11 cellular contexts compared by ENCODE assay signal in the genomic region with DNA sequence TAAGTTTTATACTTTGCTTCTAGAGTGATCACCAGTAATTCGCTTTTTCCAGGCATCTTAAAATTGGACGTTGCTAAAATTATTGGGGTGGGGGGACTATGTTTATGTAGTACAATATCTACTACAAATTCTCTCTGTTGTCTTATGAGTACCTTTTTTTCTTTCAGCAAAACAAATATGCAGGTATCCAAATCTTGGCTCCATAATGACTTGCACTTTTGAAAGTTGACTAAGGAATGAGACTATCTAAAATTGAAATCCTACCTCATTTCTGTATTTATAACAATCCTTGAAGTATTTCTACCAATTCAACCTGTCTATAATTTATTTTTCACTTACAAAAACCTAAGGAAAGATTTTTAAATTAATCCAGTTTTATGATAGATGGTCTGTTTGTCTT. TPM values are rescaled to one million over a fixed set of nuclear protein-coding genes. Genes with fewer than 3 reads are reported as not detected.
A peak's percentile ranks its signal among the peaks of the same experiment; 100 is the strongest.
DNase-seq lines count a peak whose midpoint lies in the region; ATAC-seq, FAIRE-seq and TF ChIP-seq lines count a peak whose summit lies in the region.
"Had no signal": no experiment of that assay in that cellular context is flagged by ENCODE, and none has a peak within 500 bp of the region (broad histone marks: within the 10 kb centered on the region; RNA-seq: fewer than 3 reads in every experiment).

No MANE protein-coding gene starts in this region.

- peak overlapping the region; percentile 44 for H3K4me3 Mint-ChIP-seq in CD8-positive, alpha-beta T cell
- peak overlapping the region; percentile 74 for H3K4me3 Mint-ChIP-seq in nephron progenitor cell

- peaks cover 28% of the 10 kb centered on the region for H3K4me1 ChIP-seq in CD8-positive, alpha-beta T cell (ENCODE audit: insufficient read depth, low read length)
- H3K4me1 ChIP-seq in Loucy (ENCODE audit: insufficient read depth, low read length, poor library complexity, severe bottlenecking) (peaks cover 41% of the 10 kb centered on the region), prostate gland (replicated peaks) (no peaks in the 10 kb centered on the region), pancreas (peaks cover 6 to 19% (median 12%) of the 10 kb centered on the region in 3 donors)

- H4K20me1 ChIP-seq in Loucy (ENCODE audit: insufficient read depth, low read length, poor library complexity, severe bottlenecking) = peaks cover 64% of the 10 kb centered on the region

- no peaks in the 10 kb centered on the region for H3K36me3 ChIP-seq in CD8-positive, alpha-beta T cell (ENCODE audit: insufficient read depth, low read length)
- peaks cover 10% of the 10 kb centered on the region; the same call in 1 of the 2 replicates for H3K36me3 ChIP-seq in Loucy (ENCODE audit: insufficient read depth, low read length)
- peaks cover 13% of the 10 kb centered on the region for H3K36me3 ChIP-seq in brain microvascular endothelial cell (replicated peaks)
- no peaks in the 10 kb centered on the region for H3K36me3 ChIP-seq in prostate gland
- H3K36me3 ChIP-seq in pancreas = peaks cover 0 to 4% (median 0%) of the 10 kb centered on the region in 3 donors
- H3K36me3 ChIP-seq: uterus had no signal

- no peaks in the 10 kb centered on the region for H3K27me3 Mint-ChIP-seq in CD8-positive, alpha-beta T cell (ENCODE audit: low read depth)
- no peaks in the 10 kb centered on the region for H3K27me3 Mint-ChIP-seq in nephron progenitor cell (ENCODE audit: low read depth, poor library complexity)

- POLR2A ChIA-PET in CD8-positive, alpha-beta T cell (lab: Charles Lee) = interaction anchor here (0.6 kb wide), 1 partner anchor 122 kb away, joined by 3 read pairs; no protein-coding TSS in a partner anchor

- in situ Hi-C loops in brain microvascular endothelial cell (cut with HindIII; ENCODE audit: low pct_ligation_motif_present, low sequenced_read_pairs) = no loop called here

- H3K9me3 Mint-ChIP-seq in CD8-positive, alpha-beta T cell = no peaks in the 10 kb centered on the region
- H3K9me3 Mint-ChIP-seq in nephron progenitor cell = no peaks in the 10 kb centered on the region

- no peak overlapping the region for H2AFZ ChIP-seq in Loucy (ENCODE audit: low read length)

- H3F3A ChIP-seq in Loucy (ENCODE audit: low read depth) = no peaks in the 10 kb centered on the region

- peak overlapping the region; percentile 77 for H3K4me2 ChIP-seq in Loucy (ENCODE audit: low read depth, low read length, poor library complexity, severe bottlenecking)

- ATAC-seq in CD8-positive, alpha-beta T cell = no peak
- ATAC-seq in pancreas = no peak
- no peak for ATAC-seq in HG02884 (IDR thresholded peaks at IDR 0.05; ENCODE audit: unreplicated experiment)

- H3K79me2 ChIP-seq in Loucy (ENCODE audit: insufficient read depth, low read length) = peaks cover 74% of the 10 kb centered on the region

- TF ChIP-seq CTCF in CD8-positive, alpha-beta T cell (IDR thresholded peaks at IDR 0.05) = no peak
- TF ChIP-seq CTCF in Loucy (conservative IDR thresholded peaks at IDR 0.05; ENCODE audit: low read length) (no peak), brain microvascular endothelial cell (IDR thresholded peaks at IDR 0.05; ENCODE audit: low read depth, low read length, missing control alignments) (no peak), nephron progenitor cell (IDR thresholded peaks at IDR 0.05) (no peak), prostate gland (IDR thresholded peaks at IDR 0.05) (no peak), pancreas (IDR thresholded peaks at IDR 0.05) (no peak)

- no peak overlapping the region for H3K4me3 ChIP-seq in CD8-positive, alpha-beta T cell (ENCODE audit: low read depth, low read length)
- H3K4me3 ChIP-seq in Loucy (ENCODE audit: low read length, poor library complexity, severe bottlenecking) (peak overlapping the region; percentile 87), brain microvascular endothelial cell (ENCODE audit: low read depth, low read length) (peak overlapping the region; percentile 93), prostate gland (no peak overlapping the region), pancreas (no peak overlapping the region)

- no peak for TF ChIP-seq POLR2A in prostate gland (IDR thresholded peaks at IDR 0.05)

- no peak for DNase-seq in CD8-positive, alpha-beta T cell
- DNase-seq in brain microvascular endothelial cell = no peak
- DNase-seq in nephron progenitor cell = no peak
- DNase-seq in stimulated activated CD8-positive, alpha-beta memory T cell treated with anti-CD3 and anti-CD28 coated beads, Interleukin-4, amount 100 ng/mL, for 48 hours = no peak
- DNase-seq in prostate gland (ENCODE audit: low spot score) = no peak
- DNase-seq in pancreas = no peak
- DNase-seq: central memory CD4-positive, alpha-beta T cell; NCI-H345; uterus had no signal

- peaks cover 46% of the 10 kb centered on the region for H3K4me1 Mint-ChIP-seq in CD8-positive, alpha-beta T cell (ENCODE audit: low read depth)
- H3K4me1 Mint-ChIP-seq in nephron progenitor cell = peaks cover 56% of the 10 kb centered on the region

- WGBS in prostate gland = 52% methylated on average over 2 of the region's 2 CpGs
- 58 to 78% methylated on average over 2 of the region's 2 CpGs for WGBS in pancreas, 2 donors

- intact Hi-C loops in CD8-positive, alpha-beta T cell (cut with DNase I, micrococcal nuclease) = no loop called here
- intact Hi-C loops in prostate gland (cut with DNase I) (loop anchor here (10.0 kb wide), 1 partner anchor 348 kb away; a partner anchor contains a TSS), pancreas (cut with DNase I) (loop anchor here in 1 of 3 donors (10.0 kb wide), 1 partner anchor 118 kb away; a partner anchor contains a TSS)

- peak overlapping the region; percentile 37 for H3K27ac Mint-ChIP-seq in CD8-positive, alpha-beta T cell
- no peak overlapping the region for H3K27ac Mint-ChIP-seq in nephron progenitor cell

- FAIRE-seq in pancreas (lab: Jason Lieb, UNC) = no peak

- peak overlapping the region; percentile 96 for H3K9ac ChIP-seq in Loucy (ENCODE audit: low read depth, low read length, poor library complexity, severe bottlenecking)

- H3K9me2 ChIP-seq in Loucy (replicated peaks; ENCODE audit: low read depth, low read length) = no peaks in the 10 kb centered on the region

- peaks cover 24% of the 10 kb centered on the region for H3K36me3 Mint-ChIP-seq in CD8-positive, alpha-beta T cell
- H3K36me3 Mint-ChIP-seq in nephron progenitor cell (ENCODE audit: low read depth) = peaks cover 24% of the 10 kb centered on the region

- no peaks in the 10 kb centered on the region for H3K9me3 ChIP-seq in CD8-positive, alpha-beta T cell (ENCODE audit: low read length)
- H3K9me3 ChIP-seq in Loucy (ENCODE audit: insufficient read depth, low read depth, low read length) (no peaks in the 10 kb centered on the region), prostate gland (no peaks in the 10 kb centered on the region), pancreas (no peaks in the 10 kb centered on the region)
- H3K9me3 ChIP-seq: uterus had no signal

- H3K27ac ChIP-seq in CD8-positive, alpha-beta T cell (ENCODE audit: low read depth, low read length) = no peak overlapping the region
- H3K27ac ChIP-seq in brain microvascular endothelial cell (peak overlapping the region; percentile 82), prostate gland (no peak overlapping the region), pancreas (no peak overlapping the region)

- no peaks in the 10 kb centered on the region for H3K27me3 ChIP-seq in CD8-positive, alpha-beta T cell (ENCODE audit: insufficient read depth, low read length)
- H3K27me3 ChIP-seq in Loucy (ENCODE audit: insufficient read depth, low read length, poor library complexity, severe bottlenecking) (peaks cover 4% of the 10 kb centered on the region), brain microvascular endothelial cell (replicated peaks) (no peaks in the 10 kb centered on the region), prostate gland (replicated peaks; ENCODE audit: insufficient read depth) (no peaks in the 10 kb centered on the region), pancreas (no peaks in the 10 kb centered on the region)
- H3K27me3 ChIP-seq: uterus had no signal

- CTCF ChIA-PET in CD8-positive, alpha-beta T cell (lab: Charles Lee) = interaction anchor here (1.6 kb wide), 2 partner anchors 129 to 196 kb away, joined by 5 read pairs; no protein-coding TSS in a partner anchor

RNA-seq across cellular contexts. Expression of a gene that starts 2.4 kb away (rescaled TPM):
- total RNA-seq in CD8-positive, alpha-beta T cell = 100 to 1,000 TPM; 359 TPM
- 100 to 1,000 TPM; 366 to 616 TPM for total RNA-seq in prostate gland
- 100 to 1,000 TPM; 114 to 215 (median 143) TPM for total RNA-seq in pancreas
- 10 to 100 TPM; 95.7 to 96.4 TPM for polyA plus RNA-seq in pancreas

Comparison
In these comparisons a context has a peak if more than half of its experiments do, and no peak if none do; other contexts are left out.
1. H3K4me3 ChIP-seq: peak in Loucy (single experiment) and brain microvascular endothelial cell (single experiment); none in CD8-positive, alpha-beta T cell (single experiment), prostate gland (0 of 2) and pancreas (0 of 4).